Comparison of ENCODE assay signal across 21 cellular contexts in genomic region chr13:111198979-111199378, GRCh38.
"Had no signal": no experiment of that assay in that cellular context is flagged by ENCODE, and none has a peak within 500 bp of the region (broad histone marks: within the 10 kb centered on the region; RNA-seq: fewer than 3 reads in every experiment).

No MANE protein-coding gene starts in this region.

- H3K36me3 ChIP-seq: pancreas had no signal

- H3K9me3 Mint-ChIP-seq: activated B cell treated with CpG ODN at 0.5 μM for 24 hours; activated naive CD4-positive, alpha-beta T cell treated with anti-CD3 and anti-CD28 coated beads for 36 hours had no signal

- H3K27ac ChIP-seq: epithelial cell of prostate, pancreas, transverse colon had no signal

- DNase-seq: activated B cell treated with CpG ODN at 0.5 μM for 24 hours; activated CD4-positive, alpha-beta T cell treated with anti-CD3 and anti-CD28 coated beads for 36 hours; activated CD4-positive, alpha-beta T cell treated with anti-CD3 and anti-CD28 coated beads, Interleukin-2, amount 50 U/mL, for 4 hours; activated CD8-positive, alpha-beta memory T cell treated with anti-CD3 and anti-CD28 coated beads for 24 hours; activated effector memory CD4-positive, alpha-beta T cell treated with Interleukin-2 at 50 U/mL for 16 hours; activated naive CD4-positive, alpha-beta T cell treated with anti-CD3 and anti-CD28 coated beads for 36 hours; activated naive CD8-positive, alpha-beta T cell treated with anti-CD3 and anti-CD28 coated beads, Interleukin-2, amount 10 ng/mL, durations not matched to agents 7 days and 5 days; activated T-cell treated with anti-CD3 and anti-CD28 coated beads, Interleukin-2, amount 50 U/mL, for 48 hours; amygdala; left colon; mesenchymal stem cell; pancreas; right cardiac atrium; stimulated activated CD4-positive, alpha-beta T cell treated with anti-CD3 and anti-CD28 coated beads, Interleukin-12 subunit alpha, Interleukin-12 subunit beta, amount 100 ng/mL, for 4 hours; stimulated activated CD4-positive, alpha-beta T cell treated with anti-CD3 and anti-CD28 coated beads, Interleukin-4, amount 100 ng/mL, for 4 hours; stimulated activated naive CD8-positive, alpha-beta T cell treated with anti-CD3 and anti-CD28 coated beads, Interleukin-15, amount 100 ng/mL, for 72 hours; T1000; transverse colon had no signal

- H3K27ac Mint-ChIP-seq: activated B cell treated with CpG ODN at 0.5 μM for 24 hours; activated CD4-positive, alpha-beta T cell treated with anti-CD3 and anti-CD28 coated beads for 36 hours; activated naive CD4-positive, alpha-beta T cell treated with anti-CD3 and anti-CD28 coated beads for 36 hours; activated naive CD8-positive, alpha-beta T cell treated with anti-CD3 and anti-CD28 coated beads, Interleukin-2, amount 10 ng/mL, durations not matched to agents 7 days and 5 days; nephron; stimulated activated naive CD8-positive, alpha-beta T cell treated with anti-CD3 and anti-CD28 coated beads, Interleukin-15, amount 100 ng/mL, for 72 hours had no signal

- H3K4me3 Mint-ChIP-seq: activated CD4-positive, alpha-beta T cell treated with anti-CD3 and anti-CD28 coated beads for 36 hours; activated naive CD4-positive, alpha-beta T cell treated with anti-CD3 and anti-CD28 coated beads for 36 hours; activated naive CD8-positive, alpha-beta T cell treated with anti-CD3 and anti-CD28 coated beads, Interleukin-2, amount 10 ng/mL, durations not matched to agents 7 days and 5 days; nephron; stimulated activated naive CD8-positive, alpha-beta T cell treated with anti-CD3 and anti-CD28 coated beads, Interleukin-15, amount 100 ng/mL, for 72 hours had no signal

- FAIRE-seq: keratinocyte, pancreas had no signal

- ATAC-seq: activated CD4-positive, alpha-beta T cell treated with anti-CD3 and anti-CD28 coated beads for 36 hours; left colon; pancreas; right cardiac atrium; stimulated activated naive CD8-positive, alpha-beta T cell treated with anti-CD3 and anti-CD28 coated beads, Interleukin-15, amount 100 ng/mL, for 72 hours had no signal

- H3K4me3 ChIP-seq: pancreas, transverse colon had no signal

- H3K9me3 ChIP-seq: pancreas, transverse colon had no signal

- H3K27me3 ChIP-seq: pancreas, transverse colon had no signal

- H3K27me3 Mint-ChIP-seq: activated B cell treated with CpG ODN at 0.5 μM for 24 hours; activated CD4-positive, alpha-beta T cell treated with anti-CD3 and anti-CD28 coated beads for 36 hours; activated naive CD8-positive, alpha-beta T cell treated with anti-CD3 and anti-CD28 coated beads, Interleukin-2, amount 10 ng/mL, durations not matched to agents 7 days and 5 days; stimulated activated naive CD8-positive, alpha-beta T cell treated with anti-CD3 and anti-CD28 coated beads, Interleukin-15, amount 100 ng/mL, for 72 hours had no signal
